30 cellular contexts compared by ENCODE assay signal in genomic region chr2:62919041-62919440, GRCh38.
"Had no signal": no experiment of that assay in that cellular context is flagged by ENCODE, and none has a peak within 500 bp of the region (broad histone marks: within the 10 kb centered on the region; RNA-seq: fewer than 3 reads in every experiment).

No MANE protein-coding gene starts in this region.

- H3K36me3 ChIP-seq: breast epithelium had no signal

- DNase-seq: activated CD4-positive, alpha-beta T cell treated with anti-CD3 and anti-CD28 coated beads for 36 hours; activated CD4-positive, alpha-beta T cell treated with anti-CD3 and anti-CD28 coated beads, Interleukin-2, amount 10 ng/mL, durations not matched to agents 7 days and 5 days; activated CD4-positive, alpha-beta T cell treated with anti-CD3 and anti-CD28 coated beads, Interleukin-2, amount 50 U/mL, for 48 hours; activated CD8-positive, alpha-beta T cell treated with anti-CD3 and anti-CD28 coated beads, Interleukin-2, amount 10 ng/mL, durations not matched to agents 7 days and 5 days; activated gamma-delta T cell; activated naive CD4-positive, alpha-beta T cell treated with Interleukin-2 at 50 U/mL for 16 hours; activated naive CD8-positive, alpha-beta T cell treated with anti-CD3 and anti-CD28 coated beads, Interleukin-2, amount 10 ng/mL, durations not matched to agents 7 days and 5 days; activated T-cell treated with anti-CD3 and anti-CD28 coated beads, Interleukin-2, amount 50 U/mL, for 24 hours; amygdala; Karpas-422; NCI-H1105 treated with DMSO at 0.1 percent for 48 hours; NCI-H1436; NCI-H1694; NCI-H1930; NCI-H2081 treated with DMSO at 0.1 percent for 48 hours; NCI-H226; NCI-H524 treated with DMSO at 0.1 percent for 48 hours; PC-3; Peyer's patch; RPMI8226; SIG-M5; SW 1271; T-helper 1 cell; T-helper 2 cell; T-helper 9 cell had no signal

- H3K4me3 ChIP-seq: ascending aorta, breast epithelium, Peyer's patch had no signal

- H3K4me1 ChIP-seq: ascending aorta, breast epithelium, Peyer's patch had no signal

- H3K27me3 ChIP-seq: ascending aorta, breast epithelium, Peyer's patch had no signal

- ATAC-seq: activated CD4-positive, alpha-beta T cell treated with anti-CD3 and anti-CD28 coated beads for 36 hours; activated CD4-positive, CD25-positive, alpha-beta regulatory T cell treated with anti-CD3 and anti-CD28 coated beads, Interleukin-2, amount 50 U/mL, for 24 hours; activated CD8-positive, alpha-beta T cell treated with anti-CD3 and anti-CD28 coated beads, Interleukin-2, amount 10 ng/mL, durations not matched to agents 7 days and 5 days; PC-3; Right ventricle myocardium inferior; SK-N-SH treated with all-trans-retinoic acid at 6 μM for 48 hours had no signal

- H3K27ac ChIP-seq: ascending aorta, breast epithelium, Peyer's patch had no signal
